Comparison of ENCODE assay signal across 1 cellular context in the genomic region with DNA sequence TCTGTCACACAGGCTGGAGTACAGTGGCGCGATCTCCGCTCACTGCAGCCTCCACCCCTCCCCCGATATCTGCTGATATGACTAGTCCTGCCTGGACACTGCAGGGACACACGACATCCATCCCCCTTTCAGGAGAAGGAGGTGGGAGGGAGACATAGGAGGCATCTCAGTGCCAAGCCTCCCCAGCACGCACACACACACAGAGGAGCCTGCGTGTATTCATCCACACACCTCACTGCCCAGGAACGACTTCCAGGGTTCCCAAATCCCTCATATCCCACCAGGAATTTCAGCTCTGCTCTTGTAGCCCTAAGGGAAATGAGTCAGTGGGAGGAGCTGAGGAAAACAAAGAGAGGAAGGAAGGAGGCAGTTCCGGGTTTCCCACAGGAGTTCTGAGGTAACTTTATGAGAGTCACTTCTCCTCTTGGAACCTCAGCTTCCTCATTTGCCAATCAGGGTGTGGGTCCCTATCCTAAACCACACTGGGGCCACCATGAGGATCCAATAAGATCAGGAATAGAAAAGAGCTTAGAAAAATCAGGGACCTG.
TF ChIP-seq lines count a peak whose summit lies in the region.

No MANE protein-coding gene starts in this region.

TF ChIP-seq in K562, 482 proteins besides CTCF, POLR2A, EP300 and RAD21 (continued from another document):
- no peak for TF ChIP-seq E2F8 (IDR thresholded peaks at IDR 0.05; ENCODE audit: low read depth, partially characterized antibody)
- TF ChIP-seq ZNF766 (CRISPR knock-in tag; conservative IDR thresholded peaks at IDR 0.05) = peak; percentile 27; the same call in 1 of the 2 replicates
- TF ChIP-seq PHF8 (IDR thresholded peaks at IDR 0.05; ENCODE audit: borderline replicate concordance, low read length) = peak; percentile 35; the same call in 1 of the 2 replicates
- peak; percentile 17 for TF ChIP-seq SMARCA4 (IDR thresholded peaks at IDR 0.05)
- TF ChIP-seq HMBOX1 (IDR thresholded peaks at IDR 0.05) = peak; percentile 75
- peak; percentile 32; the same call in 1 of the 2 replicates for TF ChIP-seq ZEB2 (IDR thresholded peaks at IDR 0.05)
- TF ChIP-seq STAT5A (IDR thresholded peaks at IDR 0.05; ENCODE audit: borderline replicate concordance, low read length) = no peak
- TF ChIP-seq CXXC5 (CRISPR knock-in tag; IDR thresholded peaks at IDR 0.05) = peak; percentile 46
- TF ChIP-seq ZNF316 (IDR thresholded peaks at IDR 0.05) = peak; percentile 69
- no peak for TF ChIP-seq ZNF232 (CRISPR knock-in tag; IDR thresholded peaks at IDR 0.05)
- TF ChIP-seq, protein P1, sequence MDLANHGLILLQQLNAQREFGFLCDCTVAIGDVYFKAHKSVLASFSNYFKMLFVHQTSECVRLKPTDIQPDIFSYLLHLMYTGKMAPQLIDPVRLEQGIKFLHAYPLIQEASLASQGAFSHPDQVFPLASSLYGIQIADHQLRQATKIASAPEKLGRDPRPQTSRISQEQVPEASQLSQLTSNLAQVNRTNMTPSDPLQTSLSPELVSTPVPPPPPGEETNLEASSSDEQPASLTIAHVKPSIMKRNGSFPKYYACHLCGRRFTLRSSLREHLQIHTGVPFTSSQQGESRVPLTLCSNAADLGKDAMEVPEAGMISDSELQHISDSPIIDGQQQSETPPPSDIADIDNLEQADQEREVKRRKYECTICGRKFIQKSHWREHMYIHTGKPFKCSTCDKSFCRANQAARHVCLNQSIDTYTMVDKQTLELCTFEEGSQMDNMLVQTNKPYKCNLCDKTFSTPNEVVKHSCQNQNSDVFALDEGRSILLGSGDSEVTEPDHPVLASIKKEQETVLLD (IDR thresholded peaks at IDR 0.05) = 0 out of 2 replicates have a peak, but pooled peaks have one; percentile 28
- TF ChIP-seq FOSL1 (tag; conservative IDR thresholded peaks at IDR 0.05) = peak; percentile 81
- TF ChIP-seq SNAPC5 (CRISPR knock-in tag; IDR thresholded peaks at IDR 0.05) = no peak
- TF ChIP-seq ARID1B (IDR thresholded peaks at IDR 0.05) = peak; percentile 23; the same call in 1 of the 2 replicates
- TF ChIP-seq JUN (IDR thresholded peaks at IDR 0.05; ENCODE audit: borderline replicate concordance, low read depth, low read length) = peak; percentile 6; the same call in 1 of the 2 replicates
- no peak for TF ChIP-seq JUN (CRISPR knock-in tag; IDR thresholded peaks at IDR 0.05; ENCODE audit: borderline replicate concordance)
- no peak for TF ChIP-seq ZNF124 (CRISPR knock-in tag; IDR thresholded peaks at IDR 0.05)
- TF ChIP-seq NFRKB (IDR thresholded peaks at IDR 0.05; ENCODE audit: low read depth) = peak; percentile 64; the same call in 1 of the 2 replicates
- TF ChIP-seq NR4A1 (CRISPR knock-in tag; IDR thresholded peaks at IDR 0.05) = no peak
- TF ChIP-seq NR4A1 (tag; IDR thresholded peaks at IDR 0.05) = peak; percentile 31; the same call in 1 of the 2 replicates
- TF ChIP-seq CTBP1 (IDR thresholded peaks at IDR 0.05; ENCODE audit: borderline replicate concordance) = peak; percentile 77
- 0 out of 2 replicates have a peak, but pooled peaks have one; percentile 37 for TF ChIP-seq ZNF830 (CRISPR knock-in tag; IDR thresholded peaks at IDR 0.05)
- TF ChIP-seq CBX3 (IDR thresholded peaks at IDR 0.05; ENCODE audit: borderline replicate concordance in 1 of 2, low read length in 2 of 2) = peak in 1 of 2 experiments; percentile 17; a peak in 1 of 3 replicates
- 0 out of 2 replicates have a peak, but pooled peaks have one; percentile 27 for TF ChIP-seq CREM (IDR thresholded peaks at IDR 0.05; ENCODE audit: low read depth)
- peak; percentile 65; the same call in 1 of the 2 replicates for TF ChIP-seq SOX6 (IDR thresholded peaks at IDR 0.05)
- peak; percentile 82 for TF ChIP-seq GATAD2A (IDR thresholded peaks at IDR 0.05)
- TF ChIP-seq RBFOX2 (IDR thresholded peaks at IDR 0.05; ENCODE audit: low read depth, low read length) = peak; percentile 25; the same call in 1 of the 2 replicates
